Comparison of ENCODE assay signal across 24 cellular contexts in the genomic region with DNA sequence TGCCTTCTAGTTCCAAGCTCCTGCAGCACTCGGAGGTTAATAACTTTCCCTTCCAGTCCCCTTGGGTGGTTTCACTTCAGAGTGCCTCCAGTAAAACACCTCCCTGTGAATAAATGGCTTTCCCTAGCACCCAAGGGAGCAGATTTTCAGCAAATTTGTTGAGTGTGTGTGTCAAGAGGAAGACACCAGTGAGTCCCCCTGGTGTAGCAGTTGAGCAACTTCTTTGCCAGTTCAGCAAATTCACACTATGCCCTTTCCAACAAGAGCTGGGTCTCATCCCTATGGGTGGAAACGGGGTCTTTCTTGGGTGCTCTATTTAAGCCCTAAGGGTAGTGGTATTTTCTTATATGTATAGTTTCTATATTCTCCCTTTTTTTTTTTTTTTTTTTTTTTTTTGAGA. TPM values are rescaled to one million over a fixed set of nuclear protein-coding genes. Genes with fewer than 3 reads are reported as not detected.
A peak's percentile ranks its signal among the peaks of the same experiment; 100 is the strongest.
DNase-seq lines count a peak whose midpoint lies in the region; ATAC-seq, FAIRE-seq and TF ChIP-seq lines count a peak whose summit lies in the region.
"Had no signal": no experiment of that assay in that cellular context is flagged by ENCODE, and none has a peak within 500 bp of the region (broad histone marks: within the 10 kb centered on the region; RNA-seq: fewer than 3 reads in every experiment).

No MANE protein-coding gene starts in this region.

- H3K36me3 Mint-ChIP-seq in HFFc6 (ENCODE audit: low read depth): peaks cover 16% of the 10 kb centered on the region
- H3K36me3 Mint-ChIP-seq: CD4-positive, CD25-positive, alpha-beta regulatory T cell had no signal

- FAIRE-seq in K562 (lab: Jason Lieb, UNC): no peak
- FAIRE-seq: A204.1, G401.6, GM12891, H54 had no signal

- no peak for TF ChIP-seq RAD21 in K562 (CRISPR knock-in tag; conservative IDR thresholded peaks at IDR 0.05 in 1 of 2, IDR thresholded peaks at IDR 0.05 in 1 of 2)

- 88% methylated on average over 2 of the region's 2 CpGs for WGBS in K562 (ENCODE audit: insufficient coverage, low coverage, missing lambda C conversion rate)

- no peak overlapping the region for H3K27ac ChIP-seq in K562 (ENCODE audit: extremely low read depth, low read depth, low read length)

- ATAC-seq in K562 (no peak), HG02588 (IDR thresholded peaks at IDR 0.05; ENCODE audit: unreplicated experiment) (no peak)
- ATAC-seq: GM23338 had no signal

- no peak overlapping the region for H3K9ac ChIP-seq in K562 (ENCODE audit: insufficient read depth in 1 of 2, low read depth in 2 of 2, low read length in 2 of 2)

- BruUV-seq in K562 (replicated peaks; lab: Mats Ljungman, UMichigan): no TSS peak

- intact Hi-C loops in K562 (cut with micrococcal nuclease): no loop called here

- H3K4me1 ChIP-seq in K562 (replicated peaks in 1 of 2; ENCODE audit: control insufficient read depth in 2 of 2, insufficient read depth in 2 of 2, low read length in 2 of 2): peaks cover 0 to 2% of the 10 kb centered on the region in 2 experiments; a peak in 1 of 5 replicates
- H3K4me1 ChIP-seq: BE2C had no signal

- 0 out of 2 replicates have a peak, but pooled peaks cover 5% of the 10 kb centered on the region for H3K4me1 Mint-ChIP-seq in HFFc6 (ENCODE audit: low read depth)
- H3K4me1 Mint-ChIP-seq: CD4-positive, CD25-positive, alpha-beta regulatory T cell; CD8-positive, alpha-beta memory T cell; GM23338 had no signal

- in situ Hi-C loops in K562 (cut with MboI): no loop called here

- TF ChIP-seq CTCF in HFFc6 (IDR thresholded peaks at IDR 0.05) (peak; percentile 30), K562 (IDR thresholded peaks at IDR 0.05 in 2 of 3, conservative IDR thresholded peaks at IDR 0.05 in 1 of 3; ENCODE audit: insufficient read depth in 2 of 3, low read depth in 1 of 3, low read length in 3 of 3) (no peak), epithelial cell of proximal tubule (conservative IDR thresholded peaks at IDR 0.05; ENCODE audit: low read depth, low read length) (peak; percentile 11), GM20000 (IDR thresholded peaks at IDR 0.05; ENCODE audit: extremely low read depth, missing control alignments) (no peak)

- H3K36me3 ChIP-seq in K562 (ENCODE audit: control insufficient read depth, insufficient read depth, low read length): peaks cover 14% of the 10 kb centered on the region; the same call in 2 of the 3 replicates
- H3K36me3 ChIP-seq: BE2C had no signal

- H2AFZ ChIP-seq in K562 (ENCODE audit: low read depth, low read length): no peak overlapping the region
- H2AFZ ChIP-seq: GM23338 had no signal

- no peaks in the 10 kb centered on the region for H3K79me2 ChIP-seq in K562 (ENCODE audit: control insufficient read depth, insufficient read depth, low read length)

- CTCF ChIA-PET in K562 (lab: Yijun Ruan, JAX; ENCODE audit: low intra/inter-chr PET ratio): no interaction called here

- DNase-seq in HFFc6 (no peak), Kasumi-1 (lab: John Stamatoyannopoulos, UW) (peak; percentile 18 to 48), K562 (ENCODE audit: extremely low read depth in 1 of 4, low spot score in 3 of 4) (no peak), epithelial cell of proximal tubule (ENCODE audit: low read depth) (no peak), GM20000 (ENCODE audit: low spot score) (no peak), NCI-H1694 treated with DMSO at 0.1 percent for 48 hours (lab: John Stamatoyannopoulos, UW) (no peak), SIG-M5 (lab: John Stamatoyannopoulos, UW) (no peak)
- DNase-seq: ACHN; BE2C; C1 segment of cervical spinal cord; CD4-positive, CD25-positive, alpha-beta regulatory T cell; CD8-positive, alpha-beta memory T cell; COR-L47; DMS 273 treated with DMSO at 0.1 percent for 48 hours; DMS53; DND-41; HCEC 1CT had no signal

- no peaks in the 10 kb centered on the region for H4K20me1 ChIP-seq in K562 (replicated peaks; ENCODE audit: control insufficient read depth, insufficient read depth, low read length)

- peaks cover 25% of the 10 kb centered on the region for H3K9me3 ChIP-seq in K562 (replicated peaks; ENCODE audit: control insufficient read depth, insufficient read depth, low read depth, low read length)
- H3K9me3 ChIP-seq: BE2C had no signal

- no peak for TF ChIP-seq POLR2A in K562 (conservative IDR thresholded peaks at IDR 0.05)

- H3K9me1 ChIP-seq in K562 (ENCODE audit: control insufficient read depth, insufficient read depth, low read length): no peaks in the 10 kb centered on the region

- no peak overlapping the region for H3K27ac Mint-ChIP-seq in HFFc6
- H3K27ac Mint-ChIP-seq: CD4-positive, CD25-positive, alpha-beta regulatory T cell; CD8-positive, alpha-beta memory T cell; GM23338 had no signal

- no peak overlapping the region for H3K4me2 ChIP-seq in K562 (ENCODE audit: insufficient read depth, low read length)
- H3K4me2 ChIP-seq: GM23338 had no signal

- no peaks in the 10 kb centered on the region for H3K27me3 ChIP-seq in K562 (ENCODE audit: control insufficient read depth in 2 of 2, insufficient read depth in 2 of 2, low read length in 2 of 2)
- H3K27me3 ChIP-seq: BE2C had no signal

- H3K9me3 Mint-ChIP-seq in HFFc6: peaks cover 41% of the 10 kb centered on the region

- H3K4me3 Mint-ChIP-seq in HFFc6: no peak overlapping the region
- H3K4me3 Mint-ChIP-seq: CD4-positive, CD25-positive, alpha-beta regulatory T cell; CD8-positive, alpha-beta memory T cell; GM23338 had no signal

- POLR2A ChIA-PET in K562 (lab: Yijun Ruan, JAX): interaction anchor here (0.8 to 1.4 kb wide), 3 partner anchors 14 to 220 kb away, joined by 3 to 4 read pairs (median 3); no protein-coding TSS in a partner anchor

- H3K4me3 ChIP-seq in K562 (no peak overlapping the region), epithelial cell of proximal tubule (ENCODE audit: low read depth, low read length) (no peak overlapping the region)
- H3K4me3 ChIP-seq: GM23338 had no signal

- H3K27me3 Mint-ChIP-seq in HFFc6 (ENCODE audit: insufficient read depth): peaks cover 20% of the 10 kb centered on the region

- TF ChIP-seq EP300 in K562 (IDR thresholded peaks at IDR 0.05; ENCODE audit: low read length): no peak

TF ChIP-seq in K562, 482 proteins besides CTCF, POLR2A, EP300 and RAD21:
- TF ChIP-seq ZNF316 (IDR thresholded peaks at IDR 0.05): peak; percentile 40
- no peak for TF ChIP-seq GABPB1 (CRISPR knock-in tag; IDR thresholded peaks at IDR 0.05)

RNA-seq across cellular contexts. Expression of a gene that starts 0.8 kb away (rescaled TPM):
- not detected for total RNA-seq in HFFc6 (2021; fragmentation: NEBNext Ultra II Directional; extraction: Animal tissue kit (Norgen Biotek cat#: 25700))
- not detected in 2 replicates for total RNA-seq in K562 (2011; cell fraction: chromatin; rRNA removed; ENCODE audit: low replicate concordance)
- not detected in 2 replicates for total RNA-seq in K562 (2011; cell fraction: nucleolus; rRNA removed)
- not detected in 2 replicates for total RNA-seq in K562 (2011; cell fraction: nucleoplasm; rRNA removed)
- total RNA-seq in K562 (2014; rRNA removed) (not detected in 2 replicates), K562 (2014; rRNA removed; fragmentation: Illumina TruSeq; extraction: Trizol) (not detected in 2 replicates), K562 (2015; rRNA removed; fragmentation: Illumina TruSeq; extraction: Trizol) (not detected in 2 replicates), K562 (2021) (not detected in 2 replicates), epithelial cell of proximal tubule (not detected in 2 replicates)
- polyA plus RNA-seq in K562 (2011; rRNA removed) (not detected in 2 replicates), K562 (2014; fragmentation: Illumina TruSeq; extraction: Trizol) (not detected in 2 replicates), K562 (2014; fragmentation: Nextera tagmentation; extraction: Ambion mirVana) (not detected), K562 (2014; rRNA removed) (not detected in 2 replicates)
- polyA plus RNA-seq in K562 (2011; cell fraction: cytosol; rRNA removed): not detected in 2 replicates
- not detected in 2 replicates for polyA plus RNA-seq in K562 (2011; cell fraction: nucleus; rRNA removed)
- not detected in 2 replicates for polyA plus RNA-seq in K562 (2012)
- not detected in 2 replicates for polyA minus RNA-seq in K562 (2011; rRNA and poly(A)+ RNA removed)
- polyA minus RNA-seq in K562 (2011; cell fraction: cytosol; rRNA and poly(A)+ RNA removed): not detected in 2 replicates
- not detected in 2 replicates for polyA minus RNA-seq in K562 (2011; cell fraction: nucleus; rRNA and poly(A)+ RNA removed)
- total RNA-seq: CD4-positive, CD25-positive, alpha-beta regulatory T cell; CD8-positive, alpha-beta memory T cell; GM23338; HT-29 had no signal
- polyA plus RNA-seq: CD4-positive, CD25-positive, alpha-beta regulatory T cell; CD8-positive, alpha-beta memory T cell; GM23338 had no signal

RNA-seq across cellular contexts. Expression of a gene that starts 25.1 kb away (rescaled TPM):
- total RNA-seq in HFFc6 (2021; fragmentation: NEBNext Ultra II Directional; extraction: Animal tissue kit (Norgen Biotek cat#: 25700)): 10 to 100 TPM in 4 of 6 experiments, 1 to 10 TPM in 2; 6.0 to 29.1 (median 27.1) TPM
- total RNA-seq in K562 (2011; cell fraction: chromatin; rRNA removed; ENCODE audit: low replicate concordance): 74.0 and 164 TPM in 2 replicates
- 181 and 211 TPM in 2 replicates for total RNA-seq in K562 (2011; cell fraction: nucleolus; rRNA removed)
- 160 and 179 TPM in 2 replicates for total RNA-seq in K562 (2011; cell fraction: nucleoplasm; rRNA removed)
- total RNA-seq in K562 (2014; rRNA removed) (62.3 and 67.3 TPM in 2 replicates), K562 (2014; rRNA removed; fragmentation: Illumina TruSeq; extraction: Trizol) (37.6 and 43.5 TPM in 2 replicates), K562 (2015; rRNA removed; fragmentation: Illumina TruSeq; extraction: Trizol) (58.7 and 60.6 TPM in 2 replicates), K562 (2021) (109 and 116 TPM in 2 replicates), epithelial cell of proximal tubule (52.7 and 60.5 TPM in 2 replicates)
- polyA plus RNA-seq in K562 (2011; rRNA removed) (58.7 and 66.5 TPM in 2 replicates), K562 (2014; fragmentation: Illumina TruSeq; extraction: Trizol) (39.4 and 46.3 TPM in 2 replicates), K562 (2014; fragmentation: Nextera tagmentation; extraction: Ambion mirVana) (10 to 100 TPM; 21.0 to 80.0 TPM), K562 (2014; rRNA removed) (57.0 and 59.6 TPM in 2 replicates)
- polyA plus RNA-seq in K562 (2011; cell fraction: cytosol; rRNA removed): 72.1 and 104 TPM in 2 replicates
- 71.2 and 105 TPM in 2 replicates for polyA plus RNA-seq in K562 (2011; cell fraction: nucleus; rRNA removed)
- 35.6 and 41.5 TPM in 2 replicates for polyA plus RNA-seq in K562 (2012)
- polyA minus RNA-seq in K562 (2011; rRNA and poly(A)+ RNA removed): 101 and 181 TPM in 2 replicates
- polyA minus RNA-seq in K562 (2011; cell fraction: cytosol; rRNA and poly(A)+ RNA removed): 117 and 156 TPM in 2 replicates
- polyA minus RNA-seq in K562 (2011; cell fraction: nucleus; rRNA and poly(A)+ RNA removed): 40.9 and 42.4 TPM in 2 replicates

Comparison
In these comparisons a context has a peak if more than half of its experiments do, and no peak if none do; other contexts are left out.
1. DNase-seq: peak in Kasumi-1 (2 of 2); none in HFFc6 (single experiment), K562 (0 of 4), epithelial cell of proximal tubule (single experiment), GM20000 (single experiment), NCI-H1694 treated with DMSO at 0.1 percent for 48 hours (single experiment) and SIG-M5 (single experiment).
2. CTCF ChIP-seq: peak in HFFc6 (single experiment) and epithelial cell of proximal tubule (single experiment); none in K562 (0 of 3) and GM20000 (single experiment).